ENCODE assay signal across 8 cellular contexts in genomic region chr13:99033814-99034213, GRCh38. TPM values are rescaled to one million over a fixed set of nuclear protein-coding genes. Genes with fewer than 3 reads are reported as not detected.
A peak's percentile ranks its signal among the peaks of the same experiment; 100 is the strongest.
DNase-seq lines count a peak whose midpoint lies in the region; ATAC-seq lines count a peak whose summit lies in the region.

No MANE protein-coding gene starts in this region.

- peaks cover 54% of the 10 kb centered on the region for H3K4me1 Mint-ChIP-seq in activated T-cell treated with anti-CD3 and anti-CD28 coated beads, Interleukin-2, amount 50 U/mL, for 4 hours (ENCODE audit: low read depth)
- peaks cover 7 to 19% of the 10 kb centered on the region in 2 donors for H3K4me1 Mint-ChIP-seq in effector memory CD8-positive, alpha-beta T cell (ENCODE audit: low read depth in 2 of 2)

- peak; percentile 60 to 64 for ATAC-seq in activated T-cell treated with anti-CD3 and anti-CD28 coated beads, Interleukin-2, amount 50 U/mL, for 4 hours
- ATAC-seq in GM21367 (IDR thresholded peaks at IDR 0.05; ENCODE audit: unreplicated experiment): no peak
- no peak for ATAC-seq in effector memory CD8-positive, alpha-beta T cell (replicated peaks)

- H3K36me3 Mint-ChIP-seq in activated T-cell treated with anti-CD3 and anti-CD28 coated beads, Interleukin-2, amount 50 U/mL, for 4 hours (ENCODE audit: insufficient read depth): peaks cover 7% of the 10 kb centered on the region
- no peaks in the 10 kb centered on the region for H3K36me3 Mint-ChIP-seq in effector memory CD8-positive, alpha-beta T cell (ENCODE audit: insufficient read depth)

- no peak for DNase-seq in activated T-cell treated with anti-CD3 and anti-CD28 coated beads, Interleukin-2, amount 50 U/mL, for 4 hours
- no peak for DNase-seq in activated T-cell treated with anti-CD3 and anti-CD28 coated beads, Interleukin-2, amount 50 U/mL, for 48 hours
- peak; percentile 61 for DNase-seq in NCI-H748 (lab: John Stamatoyannopoulos, UW; ENCODE audit: unreplicated experiment)
- peak; percentile 43 for DNase-seq in dedifferentiated amniotic fluid mesenchymal stem cell (ENCODE audit: extremely low spot score)
- peak; percentile 73 for DNase-seq in medulla oblongata (ENCODE audit: extremely low spot score)
- DNase-seq in UCSD-AML1 (lab: John Stamatoyannopoulos, UW; ENCODE audit: unreplicated experiment): no peak
- no peak for DNase-seq in effector memory CD8-positive, alpha-beta T cell

- H3K27ac Mint-ChIP-seq in effector memory CD8-positive, alpha-beta T cell: peak overlapping the region in 1 of 2 donors; percentile 2

- H3K9me3 Mint-ChIP-seq in activated T-cell treated with anti-CD3 and anti-CD28 coated beads, Interleukin-2, amount 50 U/mL, for 4 hours: no peaks in the 10 kb centered on the region
- no peaks in the 10 kb centered on the region for H3K9me3 Mint-ChIP-seq in effector memory CD8-positive, alpha-beta T cell

- H3K27me3 Mint-ChIP-seq in activated T-cell treated with anti-CD3 and anti-CD28 coated beads, Interleukin-2, amount 50 U/mL, for 4 hours (ENCODE audit: low read depth): no peaks in the 10 kb centered on the region
- H3K27me3 Mint-ChIP-seq in effector memory CD8-positive, alpha-beta T cell: no peaks in the 10 kb centered on the region

- H3K4me3 Mint-ChIP-seq in activated T-cell treated with anti-CD3 and anti-CD28 coated beads, Interleukin-2, amount 50 U/mL, for 4 hours: no peak overlapping the region
- no peak overlapping the region for H3K4me3 Mint-ChIP-seq in effector memory CD8-positive, alpha-beta T cell

RNA-seq across cellular contexts. Expression of gene DOCK9, which starts 56.0 kb away (rescaled TPM):
- 10 to 100 TPM; 25.8 to 34.9 (median 28.4) TPM for total RNA-seq in activated T-cell treated with anti-CD3 and anti-CD28 coated beads, Interleukin-2, amount 50 U/mL, for 4 hours

Comparison
In these comparisons a context has a peak if more than half of its experiments do, and no peak if none do; other contexts are left out.
1. ATAC-seq: peak in activated T-cell treated with anti-CD3 and anti-CD28 coated beads, Interleukin-2, amount 50 U/mL, for 4 hours (2 of 2); none in GM21367 (single experiment) and effector memory CD8-positive, alpha-beta T cell (single experiment).
2. DNase-seq: peak in NCI-H748 (single experiment), dedifferentiated amniotic fluid mesenchymal stem cell (single experiment) and medulla oblongata (single experiment); none in activated T-cell treated with anti-CD3 and anti-CD28 coated beads, Interleukin-2, amount 50 U/mL, for 4 hours (single experiment), activated T-cell treated with anti-CD3 and anti-CD28 coated beads, Interleukin-2, amount 50 U/mL, for 48 hours (0 of 2), UCSD-AML1 (single experiment) and effector memory CD8-positive, alpha-beta T cell (0 of 3).